ENCODE assay signal across 22 cellular contexts in the genomic region with DNA sequence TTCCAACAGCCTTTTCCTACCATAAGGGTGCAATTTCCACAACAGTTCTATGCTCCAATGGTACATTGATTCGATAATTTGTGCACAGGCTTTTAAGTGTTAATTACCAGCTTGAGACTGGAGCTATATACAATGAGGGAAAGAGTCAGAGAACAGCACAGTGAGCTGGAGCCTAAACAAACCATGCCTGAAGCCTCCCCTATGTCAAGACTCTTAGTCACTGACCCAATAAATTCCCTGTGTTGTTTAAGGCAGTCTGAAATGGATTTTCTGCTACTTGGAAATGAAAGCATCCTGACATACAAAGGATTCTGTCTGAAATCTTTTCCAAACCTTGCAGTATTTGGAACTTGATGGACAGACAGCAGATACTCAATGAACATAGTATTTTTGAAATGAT.
A peak's percentile ranks its signal among the peaks of the same experiment; 100 is the strongest.
DNase-seq lines count a peak whose midpoint lies in the region; TF ChIP-seq lines count a peak whose summit lies in the region.
"Had no signal": no experiment of that assay in that cellular context is flagged by ENCODE, and none has a peak within 500 bp of the region (broad histone marks: within the 10 kb centered on the region; RNA-seq: fewer than 3 reads in every experiment).

No MANE protein-coding gene starts in this region.

- H3K4me1 ChIP-seq in uterus = no peaks in the 10 kb centered on the region
- H3K4me1 ChIP-seq: A549; BLaER1 treated with 17β-estradiol and CSF1 and Interleukin-3, amounts not matched to agents 10 nM and 100 nM had no signal

- H3K4me3 ChIP-seq in uterus = no peak overlapping the region
- H3K4me3 ChIP-seq: A549; BLaER1 treated with 17β-estradiol and CSF1 and Interleukin-3, amounts not matched to agents 10 nM and 100 nM had no signal

- no peak overlapping the region for H3K4me3 Mint-ChIP-seq in chondrocyte (ENCODE audit: unreplicated experiment)
- no peak overlapping the region for H3K4me3 Mint-ChIP-seq in osteocyte (ENCODE audit: unreplicated experiment)
- H3K4me3 Mint-ChIP-seq: CD8-positive, alpha-beta T cell; H9 had no signal

- DNase-seq in EL (peak; percentile 21), NCI-H69 (lab: John Stamatoyannopoulos, UW) (peak; percentile 44), chondrocyte (ENCODE audit: low spot score) (no peak), osteocyte (ENCODE audit: extremely low spot score, unreplicated experiment) (no peak), uterus (no peak), GM13977 (ENCODE audit: low spot score) (no peak), islet precursor cell (no peak), NCI-H510A treated with DMSO at 0.1 percent for 48 hours (lab: John Stamatoyannopoulos, UW) (no peak)
- DNase-seq: Calu3; CD8-positive, alpha-beta T cell; H9; Kasumi-1; MM.1S; NCI-H1092; NCI-H146; NCI-H2029 treated with DMSO at 0.1 percent for 48 hours; NCI-H446 treated with DMSO at 0.1 percent for 48 hours; NCI-H774; Right ventricle myocardium superior; SK-N-SH had no signal

- H3K36me3 Mint-ChIP-seq in chondrocyte (ENCODE audit: low read depth) (no peaks in the 10 kb centered on the region), osteocyte (ENCODE audit: unreplicated experiment) (no peaks in the 10 kb centered on the region)
- H3K36me3 Mint-ChIP-seq: CD8-positive, alpha-beta T cell had no signal

- no peaks in the 10 kb centered on the region for H3K9me3 ChIP-seq in uterus
- H3K9me3 ChIP-seq: A549; BLaER1 treated with 17β-estradiol and CSF1 and Interleukin-3, amounts not matched to agents 10 nM and 100 nM; SK-N-SH had no signal

- no peaks in the 10 kb centered on the region for H3K36me3 ChIP-seq in uterus
- H3K36me3 ChIP-seq: BLaER1 treated with 17β-estradiol and CSF1 and Interleukin-3, amounts not matched to agents 10 nM and 100 nM had no signal

- H3K4me1 Mint-ChIP-seq in chondrocyte (ENCODE audit: low read depth) (peaks cover 27% of the 10 kb centered on the region), osteocyte (ENCODE audit: unreplicated experiment) (peaks cover 28% of the 10 kb centered on the region)

- H3K27me3 ChIP-seq in uterus = no peaks in the 10 kb centered on the region
- H3K27me3 ChIP-seq: BLaER1 treated with 17β-estradiol and CSF1 and Interleukin-3, amounts not matched to agents 10 nM and 100 nM had no signal

- no peak overlapping the region for H3K27ac ChIP-seq in uterus
- H3K27ac ChIP-seq: A549; BLaER1 treated with 17β-estradiol and CSF1 and Interleukin-3, amounts not matched to agents 10 nM and 100 nM had no signal

- in situ Hi-C loops in GM13977 (cut with MboI; ENCODE audit: low pct_unique_long_range_greater_than_20kb, low sequenced_read_pairs, unreplicated experiment) = no loop called here

- intact Hi-C loops in uterus (cut with DNase I; ENCODE audit: low total_unique reads) = no loop called here

- H3K27me3 Mint-ChIP-seq in chondrocyte (ENCODE audit: low read depth) = no peaks in the 10 kb centered on the region
- H3K27me3 Mint-ChIP-seq in osteocyte (ENCODE audit: unreplicated experiment) = no peaks in the 10 kb centered on the region

- TF ChIP-seq CTCF in chondrocyte (IDR thresholded peaks at IDR 0.05) (no peak), osteocyte (IDR thresholded peaks at IDR 0.05) (no peak), uterus (IDR thresholded peaks at IDR 0.05) (no peak), GM13977 (IDR thresholded peaks at IDR 0.05; ENCODE audit: extremely low read depth, insufficient read depth, missing control alignments) (no peak)

- H3K9me3 Mint-ChIP-seq in chondrocyte (ENCODE audit: low read depth) (no peaks in the 10 kb centered on the region), osteocyte (ENCODE audit: unreplicated experiment) (no peaks in the 10 kb centered on the region)
- H3K9me3 Mint-ChIP-seq: CD8-positive, alpha-beta T cell; H9 had no signal

- peak overlapping the region; percentile 23 for H3K27ac Mint-ChIP-seq in chondrocyte (ENCODE audit: unreplicated experiment)
- peak overlapping the region; percentile 63 for H3K27ac Mint-ChIP-seq in osteocyte (ENCODE audit: unreplicated experiment)
- H3K27ac Mint-ChIP-seq: CD8-positive, alpha-beta T cell; H9 had no signal

- TF ChIP-seq POLR2A in uterus (IDR thresholded peaks at IDR 0.05) = no peak

Comparison
In these comparisons a context has a peak if more than half of its experiments do, and no peak if none do; other contexts are left out.
1. DNase-seq: peak in EL (single experiment) and NCI-H69 (single experiment); none in chondrocyte (single experiment), osteocyte (single experiment), uterus (0 of 2), GM13977 (single experiment), islet precursor cell (single experiment) and NCI-H510A treated with DMSO at 0.1 percent for 48 hours (single experiment).